ENCODE assay signal across 8 cellular contexts in genomic region chr17:32142857-32143524, GRCh38. TPM values are rescaled to one million over a fixed set of nuclear protein-coding genes. Genes with fewer than 3 reads are reported as not detected.
DNase-seq lines count a peak whose midpoint lies in the region; ATAC-seq and TF ChIP-seq lines count a peak whose summit lies in the region.

No MANE protein-coding gene starts in this region.

- H3K27me3 ChIP-seq in ascending aorta: no peaks in the 10 kb centered on the region

- no peaks in the 10 kb centered on the region for H3K9me3 ChIP-seq in ascending aorta

- H3K4me1 ChIP-seq in ascending aorta: peaks cover 0 to 14% of the 10 kb centered on the region in 2 donors

- H3K36me3 ChIP-seq in ascending aorta: no peaks in the 10 kb centered on the region

- no peak for TF ChIP-seq CTCF in ascending aorta (IDR thresholded peaks at IDR 0.05)

- peak overlapping the region; percentile 86 to 88 for H3K27ac ChIP-seq in ascending aorta

- DNase-seq in D341Med (ENCODE audit: low spot score): peak; percentile 65
- DNase-seq in OCI-M2 (lab: John Stamatoyannopoulos, UW; ENCODE audit: unreplicated experiment): peak; percentile 82
- peak in 1 of 2 donors; percentile 69 for DNase-seq in ascending aorta (ENCODE audit: low spot score in 2 of 2)
- peak; percentile 73 for DNase-seq in hepatic stellate cell (ENCODE audit: low spot score)
- peak; percentile 24 for DNase-seq in putamen (ENCODE audit: low spot score)

- peak; percentile 14 for ATAC-seq in HG02943 (IDR thresholded peaks at IDR 0.05; ENCODE audit: low read depth, unreplicated experiment)
- no peak for ATAC-seq in GM18907 (IDR thresholded peaks at IDR 0.05; ENCODE audit: unreplicated experiment)
- no peak for ATAC-seq in GM21423 (IDR thresholded peaks at IDR 0.05; ENCODE audit: unreplicated experiment)

- intact Hi-C loops in ascending aorta (cut with DNase I): loop anchor here (2.0 kb wide), 1 partner anchor 136 kb away; the partner anchor contains the start of gene LRRC37B

- H3K4me3 ChIP-seq in ascending aorta: peak overlapping the region; percentile 96 to 97

RNA-seq across cellular contexts. Expression of gene RHOT1, which starts 0.7 kb away (rescaled TPM):
- 17.2 TPM for total RNA-seq in ascending aorta
